14 cellular contexts compared by ENCODE assay signal in the genomic region with DNA sequence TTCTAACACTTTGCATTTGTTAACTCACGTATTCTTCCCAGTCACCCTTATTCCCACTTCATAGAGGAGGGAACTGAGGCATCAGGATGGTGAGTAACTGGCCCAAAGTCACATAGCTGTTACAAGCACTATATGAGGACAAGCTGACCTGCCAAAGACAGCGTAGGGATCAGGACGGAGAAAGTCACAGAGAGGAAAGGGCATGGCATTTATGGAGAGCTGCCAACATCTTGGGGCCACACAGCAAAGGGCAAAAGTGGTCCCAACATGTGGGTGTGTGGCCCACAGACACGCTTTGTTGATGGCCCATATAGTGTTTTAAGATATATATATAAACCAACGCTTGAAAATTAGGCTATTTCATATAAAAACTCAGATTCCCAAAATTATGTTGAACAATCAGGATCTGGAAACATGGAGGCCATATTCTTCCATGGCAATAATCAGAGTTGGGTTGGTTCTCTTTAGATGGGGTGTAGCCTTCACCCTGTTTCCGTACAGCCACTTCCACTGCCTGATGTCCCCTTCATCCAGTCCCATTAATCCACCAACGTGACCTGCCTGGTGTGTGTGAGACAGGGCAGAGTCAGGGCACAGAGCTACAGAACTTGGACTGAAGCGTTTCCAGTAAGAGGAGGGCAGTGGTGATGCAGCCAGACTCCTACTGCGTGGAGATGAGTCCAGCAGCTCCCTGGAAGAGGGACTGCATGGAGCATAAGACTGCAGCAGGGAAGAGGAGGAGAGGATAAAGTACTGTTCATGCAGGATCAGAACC. TPM values are rescaled to one million over a fixed set of nuclear protein-coding genes. Genes with fewer than 3 reads are reported as not detected.
A peak's percentile ranks its signal among the peaks of the same experiment; 100 is the strongest.
DNase-seq lines count a peak whose midpoint lies in the region; ATAC-seq and TF ChIP-seq lines count a peak whose summit lies in the region.
"Had no signal": no experiment of that assay in that cellular context is flagged by ENCODE, and none has a peak within 500 bp of the region (broad histone marks: within the 10 kb centered on the region; RNA-seq: fewer than 3 reads in every experiment).

No MANE protein-coding gene starts in this region.

- peaks cover 19% of the 10 kb centered on the region for H3K36me3 Mint-ChIP-seq in activated naive CD8-positive, alpha-beta T cell

- no peaks in the 10 kb centered on the region for H4K20me1 ChIP-seq in OCI-LY1 (ENCODE audit: insufficient read depth, low read length)

- H3K4me1 Mint-ChIP-seq in activated naive CD8-positive, alpha-beta T cell (ENCODE audit: low read depth) = peaks cover 83% of the 10 kb centered on the region

- no peak overlapping the region for H3K14ac ChIP-seq in neuronal stem cell (ENCODE audit: low read length)

- H3K18ac ChIP-seq in neuronal stem cell (ENCODE audit: low read length) = peak overlapping the region; percentile 27

- WGBS in neuronal stem cell (ENCODE audit: extremely low coverage in 2 of 2, insufficient read length in 2 of 2, insufficient replicate concordance in 1 of 2), 2 donors = no CpG with 5 or more reads among the region's 9 CpGs

- H3K36me3 ChIP-seq in OCI-LY1 (ENCODE audit: insufficient read depth, low read length) (no peaks in the 10 kb centered on the region; the same call in 1 of the 2 replicates), neuronal stem cell (replicated peaks in 1 of 2; ENCODE audit: control insufficient read depth in 2 of 2, insufficient read depth in 2 of 2, low read length in 2 of 2) (no peaks in the 10 kb centered on the region)
- H3K36me3 ChIP-seq: tibial artery had no signal

- no peak overlapping the region for H2BK12ac ChIP-seq in neuronal stem cell (ENCODE audit: low read length)

- no peak overlapping the region for H2BK120ac ChIP-seq in neuronal stem cell (ENCODE audit: low read depth, low read length)

- peak overlapping the region; percentile 34 for H3K23ac ChIP-seq in neuronal stem cell (ENCODE audit: low read depth, low read length, poor library complexity)

- ATAC-seq in HG03039 (IDR thresholded peaks at IDR 0.05; ENCODE audit: unreplicated experiment) = no peak
- ATAC-seq: body of pancreas had no signal

- peak overlapping the region; percentile 95 for H3K27ac Mint-ChIP-seq in activated naive CD8-positive, alpha-beta T cell
- H3K27ac Mint-ChIP-seq: HFFc6, nephron progenitor cell had no signal

- H3F3A ChIP-seq in OCI-LY1 (ENCODE audit: insufficient read depth, low read length) = no peaks in the 10 kb centered on the region

- no peak overlapping the region for H2AK5ac ChIP-seq in neuronal stem cell (ENCODE audit: low read depth, low read length)

- H3K79me2 ChIP-seq in OCI-LY1 (ENCODE audit: insufficient read depth, low read length) = no peaks in the 10 kb centered on the region

- H3K4ac ChIP-seq in neuronal stem cell (ENCODE audit: low read length) = no peak overlapping the region

- H2BK5ac ChIP-seq in neuronal stem cell (ENCODE audit: low read length) = no peak overlapping the region

- H3K9me2 ChIP-seq in OCI-LY1 (ENCODE audit: low read depth, low read length) = no peaks in the 10 kb centered on the region

- peak; percentile 1 to 9 for DNase-seq in activated CD4-positive, alpha-beta T cell treated with anti-CD3 and anti-CD28 coated beads, Interleukin-2, amount 50 U/mL, for 48 hours
- DNase-seq in activated CD4-positive, alpha-beta T cell treated with anti-CD3 and anti-CD28 coated beads for 48 hours = no peak
- no peak for DNase-seq in neuronal stem cell (ENCODE audit: low spot score)
- DNase-seq in SIG-M5 treated with dmso at 0.1 percent for 504 hours (lab: John Stamatoyannopoulos, UW; ENCODE audit: unreplicated experiment) = no peak
- no peak for DNase-seq in NCI-H69 (lab: John Stamatoyannopoulos, UW)
- DNase-seq: body of pancreas, foreskin fibroblast, HFFc6, NCI-H1105 treated with DMSO at 0.1 percent for 48 hours, nephron progenitor cell had no signal

- H4K91ac ChIP-seq in neuronal stem cell (ENCODE audit: low read depth, low read length, poor library complexity) = no peak overlapping the region

- H3K4me3 ChIP-seq in OCI-LY1 (ENCODE audit: low read depth, low read length, poor library complexity, severe bottlenecking) (no peak overlapping the region), neuronal stem cell (ENCODE audit: low read length in 2 of 2) (no peak overlapping the region)
- H3K4me3 ChIP-seq: body of pancreas, tibial artery had no signal

- no peaks in the 10 kb centered on the region for H3K27me3 Mint-ChIP-seq in activated naive CD8-positive, alpha-beta T cell

- H2AFZ ChIP-seq in OCI-LY1 (ENCODE audit: low read length) (no peak overlapping the region), neuronal stem cell (ENCODE audit: low read length) (no peak overlapping the region)

- H4K8ac ChIP-seq in neuronal stem cell (ENCODE audit: low read depth, low read length) = no peak overlapping the region

- TF ChIP-seq CTCF in OCI-LY1 (IDR thresholded peaks at IDR 0.05; ENCODE audit: low read length) = no peak

- H3K4me2 ChIP-seq in OCI-LY1 (ENCODE audit: low read length) = no peak overlapping the region
- H3K4me2 ChIP-seq in neuronal stem cell (ENCODE audit: insufficient read depth, low read length, poor library complexity, severe bottlenecking) = no peak overlapping the region

- H3K9me3 Mint-ChIP-seq in activated naive CD8-positive, alpha-beta T cell (ENCODE audit: low read depth) = no peaks in the 10 kb centered on the region
- H3K9me3 Mint-ChIP-seq: HFFc6, nephron progenitor cell had no signal

- H3K79me1 ChIP-seq in neuronal stem cell (ENCODE audit: low read depth, low read length) = no peaks in the 10 kb centered on the region

- H3K9ac ChIP-seq in OCI-LY1 (ENCODE audit: low read length) = no peak overlapping the region
- H3K9ac ChIP-seq in neuronal stem cell (ENCODE audit: low read depth, low read length, poor library complexity) = no peak overlapping the region

- H3K4me1 ChIP-seq in OCI-LY1 (ENCODE audit: insufficient read depth, low read length, severe bottlenecking) (peaks cover 29% of the 10 kb centered on the region), neuronal stem cell (ENCODE audit: control insufficient read depth in 2 of 2, insufficient read depth in 1 of 2, low read depth in 1 of 2, low read length in 2 of 2) (peaks cover 0 to 1% of the 10 kb centered on the region in 2 donors)
- H3K4me1 ChIP-seq: body of pancreas had no signal

- H3K4me3 Mint-ChIP-seq in activated naive CD8-positive, alpha-beta T cell = peak overlapping the region; percentile 59
- H3K4me3 Mint-ChIP-seq: HFFc6, nephron progenitor cell had no signal

- H3K27ac ChIP-seq in OCI-LY1 (ENCODE audit: low read depth, low read length, poor library complexity, severe bottlenecking) (peak overlapping the region; percentile 56), neuronal stem cell (replicated peaks; ENCODE audit: low read length) (no peak overlapping the region)
- H3K27ac ChIP-seq: body of pancreas, tibial artery had no signal

- H3K27me3 ChIP-seq in OCI-LY1 (ENCODE audit: insufficient read depth, low read length) = no peaks in the 10 kb centered on the region; the same call in 1 of the 2 replicates
- H3K27me3 ChIP-seq in neuronal stem cell (ENCODE audit: control insufficient read depth in 3 of 3, insufficient read depth in 3 of 3, low read depth in 1 of 3, low read length in 3 of 3) = peaks cover 0 to 9% (median 1%) of the 10 kb centered on the region in 3 experiments
- H3K27me3 ChIP-seq: body of pancreas, tibial artery had no signal

- H2BK15ac ChIP-seq in neuronal stem cell (ENCODE audit: low read length) = peak overlapping the region; percentile 78

- H3K9me3 ChIP-seq in OCI-LY1 (ENCODE audit: low read length) = no peaks in the 10 kb centered on the region
- H3K9me3 ChIP-seq in neuronal stem cell (replicated peaks in 1 of 2; ENCODE audit: control insufficient read depth in 2 of 2, insufficient read depth in 1 of 2, low read depth in 1 of 2, low read length in 2 of 2) = no peaks in the 10 kb centered on the region
- H3K9me3 ChIP-seq: body of pancreas, tibial artery had no signal

RNA-seq across cellular contexts. Expression of a gene that starts 39.9 kb away (rescaled TPM):
- polyA plus RNA-seq in neuronal stem cell (2013, experiment 1 of 2) = not detected
- not detected for polyA plus RNA-seq in neuronal stem cell (2013, experiment 2 of 2)

Comparison
In these comparisons a context has a peak if more than half of its experiments do, and no peak if none do; other contexts are left out.
1. DNase-seq: peak in activated CD4-positive, alpha-beta T cell treated with anti-CD3 and anti-CD28 coated beads, Interleukin-2, amount 50 U/mL, for 48 hours (2 of 2); none in activated CD4-positive, alpha-beta T cell treated with anti-CD3 and anti-CD28 coated beads for 48 hours (single experiment), neuronal stem cell (single experiment), SIG-M5 treated with dmso at 0.1 percent for 504 hours (single experiment) and NCI-H69 (single experiment).